ENCODE assay signal across 15 cellular contexts in genomic region chr7:51314726-51315125, GRCh38. TPM values are rescaled to one million over a fixed set of nuclear protein-coding genes. Genes with fewer than 3 reads are reported as not detected.
A peak's percentile ranks its signal among the peaks of the same experiment; 100 is the strongest.
DNase-seq lines count a peak whose midpoint lies in the region; ATAC-seq, FAIRE-seq and TF ChIP-seq lines count a peak whose summit lies in the region.
"Had no signal": no experiment of that assay in that cellular context is flagged by ENCODE, and none has a peak within 500 bp of the region (broad histone marks: within the 10 kb centered on the region; RNA-seq: fewer than 3 reads in every experiment).

No MANE protein-coding gene starts in this region.

- BruUV-seq in PC-9 (replicated peaks; lab: Mats Ljungman, UMichigan): no TSS peak

- CTCF ChIA-PET in PC-9 (lab: Charles Lee) (interaction anchor here (1.0 to 1.3 kb wide), 2 partner anchors 11 to 152 kb away, joined by 3 to 5 read pairs; no protein-coding TSS in a partner anchor), RWPE1 (lab: Yijun Ruan, JAX) (no interaction called here)

- H3K4me1 ChIP-seq in HUES6 (ENCODE audit: control insufficient read depth, insufficient read depth, low read length): peaks cover 53% of the 10 kb centered on the region
- peaks cover 34% of the 10 kb centered on the region for H3K4me1 ChIP-seq in PC-9 (replicated peaks; ENCODE audit: insufficient read depth)
- H3K4me1 ChIP-seq in iPS-20b (ENCODE audit: insufficient read depth, low read length): peaks cover 38% of the 10 kb centered on the region
- H3K4me1 ChIP-seq in small intestine (ENCODE audit: control insufficient read depth in 2 of 2, insufficient read depth in 1 of 2, low read depth in 1 of 2, low read length in 1 of 2): peaks cover 0 to 10% of the 10 kb centered on the region in 2 donors

- H3K4me2 ChIP-seq in PC-9: peak overlapping the region; percentile 92

- peaks cover 34% of the 10 kb centered on the region for H3F3A ChIP-seq in PC-9 (ENCODE audit: insufficient read depth, low read depth)

- H3K79me2 ChIP-seq in PC-9 (ENCODE audit: low read depth): peaks cover 57% of the 10 kb centered on the region

- no peaks in the 10 kb centered on the region for H3K36me3 ChIP-seq in HUES6 (ENCODE audit: control insufficient read depth, insufficient read depth, low read length)
- no peaks in the 10 kb centered on the region for H3K36me3 ChIP-seq in PC-9 (ENCODE audit: low read depth)
- no peaks in the 10 kb centered on the region for H3K36me3 ChIP-seq in iPS-20b (ENCODE audit: insufficient read depth, low read depth, low read length)
- H3K36me3 ChIP-seq in small intestine (ENCODE audit: control insufficient read depth in 2 of 2, insufficient read depth in 2 of 2, low read length in 2 of 2): no peaks in the 10 kb centered on the region

- intact Hi-C loops in PC-9 (cut with micrococcal nuclease; ENCODE audit: unreplicated experiment): loop anchor here (1.0 to 10.0 kb wide), 5 partner anchors 26 to 780 kb away; no protein-coding TSS in a partner anchor

- H3K9ac ChIP-seq in HUES6 (ENCODE audit: low read length) (no peak overlapping the region), iPS-20b (ENCODE audit: low read depth, low read length) (peak overlapping the region; percentile 63; the same call in 1 of the 2 replicates)

- H3K9me3 ChIP-seq in HUES6 (ENCODE audit: control insufficient read depth, insufficient read depth, low read depth, low read length) (no peaks in the 10 kb centered on the region), PC-9 (ENCODE audit: insufficient read depth, low read depth) (no peaks in the 10 kb centered on the region), iPS-20b (ENCODE audit: insufficient read depth, low read depth, low read length) (no peaks in the 10 kb centered on the region), small intestine (ENCODE audit: control insufficient read depth, low read depth) (no peaks in the 10 kb centered on the region)

- H3K27me3 ChIP-seq in HUES6 (ENCODE audit: control insufficient read depth, insufficient read depth, low read length): peaks cover 35% of the 10 kb centered on the region
- H3K27me3 ChIP-seq in PC-9 (ENCODE audit: insufficient read depth, low read depth): no peaks in the 10 kb centered on the region
- peaks cover 55% of the 10 kb centered on the region for H3K27me3 ChIP-seq in iPS-20b (ENCODE audit: insufficient read depth, low read length)
- H3K27me3 ChIP-seq in small intestine (ENCODE audit: control insufficient read depth in 2 of 2, insufficient read depth in 2 of 2, low read length in 2 of 2): no peaks in the 10 kb centered on the region

- H2AFZ ChIP-seq in PC-9: peak overlapping the region; percentile 85

- no peak for FAIRE-seq in small intestine (lab: Jason Lieb, UNC)

- no peak for ATAC-seq in activated CD4-positive, CD25-positive, alpha-beta regulatory T cell treated with anti-CD3 and anti-CD28 coated beads, Interleukin-2, amount 50 U/mL, for 24 hours
- no peak for ATAC-seq in HG03280 (IDR thresholded peaks at IDR 0.05; ENCODE audit: unreplicated experiment)

- H3K27ac ChIP-seq in HUES6 (ENCODE audit: low read depth, low read length) (no peak overlapping the region), PC-9 (peak overlapping the region; percentile 86), iPS-20b (ENCODE audit: low read length) (no peak overlapping the region), small intestine (ENCODE audit: low read depth in 1 of 2, low read length in 1 of 2) (no peak overlapping the region), RWPE1 (no peak overlapping the region)

- no peaks in the 10 kb centered on the region for H4K20me1 ChIP-seq in PC-9 (ENCODE audit: insufficient read depth)

- TF ChIP-seq CTCF in PC-9 (conservative IDR thresholded peaks at IDR 0.05) (no peak), RWPE1 (conservative IDR thresholded peaks at IDR 0.05; ENCODE audit: low read depth) (no peak)

- H3K9me2 ChIP-seq in PC-9 (ENCODE audit: insufficient read depth): no peaks in the 10 kb centered on the region

- DNase-seq in PC-9 (peak; percentile 45 to 67), small intestine (peak; percentile 44), RWPE1 (ENCODE audit: low spot score) (no peak)
- DNase-seq in stimulated activated CD4-positive, alpha-beta T cell treated with anti-CD3 and anti-CD28 coated beads, Interleukin-2, amount 100 ng/mL, for 24 hours: no peak
- DNase-seq: activated CD4-positive, alpha-beta T cell treated with anti-CD3 and anti-CD28 coated beads for 4 hours; activated naive CD4-positive, alpha-beta T cell treated with Interleukin-2 at 50 U/mL for 16 hours; dermis blood vessel endothelial cell; DND-41; NCI-H146; stimulated activated CD4-positive, alpha-beta T cell treated with anti-CD3 and anti-CD28 coated beads, Interleukin-2, amount 100 ng/mL, for 48 hours had no signal

- H3K4me3 ChIP-seq in HUES6 (ENCODE audit: low read depth, low read length): peak overlapping the region; percentile 73; the same call in 1 of the 2 replicates
- peak overlapping the region; percentile 71 for H3K4me3 ChIP-seq in PC-9
- peak overlapping the region; percentile 94 for H3K4me3 ChIP-seq in iPS-20b (ENCODE audit: low read length)
- no peak overlapping the region for H3K4me3 ChIP-seq in small intestine (ENCODE audit: low read depth in 1 of 2, low read length in 2 of 2)

- POLR2A ChIA-PET in PC-9 (lab: Charles Lee; ENCODE audit: unreplicated experiment): interaction anchor here (0.6 to 0.7 kb wide), 4 partner anchors 25 to 86 kb away, joined by 3 to 7 read pairs (median 4); no protein-coding TSS in a partner anchor
- POLR2A ChIA-PET in RWPE1 (lab: Yijun Ruan, JAX; ENCODE audit: low non-redundant PET): interaction anchor here (0.6 kb wide), 1 partner anchor 90 kb away, joined by 3 read pairs; no protein-coding TSS in a partner anchor

- 43 to 65% (median 51%) methylated on average over 4 of the region's 4 CpGs for WGBS in small intestine, 3 donors

RNA-seq across cellular contexts. Expression of gene COBL, which starts 1.9 kb away (rescaled TPM):
- total RNA-seq in PC-9 (2021): 49.4 and 51.4 TPM in 2 replicates
- polyA plus RNA-seq in small intestine: 10 to 100 TPM in 2 of 3 donors, 1 to 10 TPM in 1; 8.4 to 34.2 (median 30.8) TPM
- total RNA-seq: RPMI7951 had no signal

Comparison
In these comparisons a context has a peak if more than half of its experiments do, and no peak if none do; other contexts are left out.
1. H3K4me3 ChIP-seq: peak in HUES6 (single experiment), PC-9 (single experiment) and iPS-20b (single experiment); none in small intestine (0 of 2).
2. DNase-seq: peak in PC-9 (2 of 2) and small intestine (single experiment); none in stimulated activated CD4-positive, alpha-beta T cell treated with anti-CD3 and anti-CD28 coated beads, Interleukin-2, amount 100 ng/mL, for 24 hours (0 of 2) and RWPE1 (single experiment).